ENCODE assay signal across 19 cellular contexts in the genomic region with DNA sequence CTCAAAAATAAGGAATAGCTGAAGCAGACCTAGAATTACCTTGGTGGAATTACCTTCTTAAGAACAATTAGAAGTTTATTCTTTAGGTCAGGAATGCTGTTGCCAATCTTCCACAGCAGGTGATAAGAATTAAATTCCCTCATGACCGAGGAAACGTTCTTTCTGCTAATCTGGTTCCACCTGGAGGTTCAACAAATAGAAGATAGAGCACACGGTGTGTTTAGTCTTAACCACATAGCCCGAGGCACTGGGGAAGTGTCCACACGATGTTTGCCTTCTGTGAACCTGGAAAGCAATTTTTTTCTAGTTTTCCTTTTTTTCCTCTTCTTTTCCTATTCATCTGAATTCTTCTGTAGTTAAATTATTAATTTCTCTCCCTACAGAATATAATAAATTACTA.
"Had no signal": no experiment of that assay in that cellular context is flagged by ENCODE, and none has a peak within 500 bp of the region (broad histone marks: within the 10 kb centered on the region; RNA-seq: fewer than 3 reads in every experiment).

No MANE protein-coding gene starts in this region.

- H3K36me3 ChIP-seq: heart right ventricle, transverse colon, uterus had no signal

- H3K4me1 ChIP-seq: heart right ventricle, transverse colon, uterus had no signal

- H3K4me3 ChIP-seq: coronary artery, heart right ventricle, transverse colon, uterus had no signal

- H3K9me3 ChIP-seq: heart right ventricle, transverse colon, uterus had no signal

- DNase-seq: activated B cell treated with CpG ODN at 0.5 μM for 24 hours; activated CD4-positive, alpha-beta T cell treated with anti-CD3 and anti-CD28 coated beads for 4 hours; activated CD4-positive, alpha-beta T cell treated with anti-CD3 and anti-CD28 coated beads, Interleukin-2, amount 50 U/mL, for 48 hours; activated naive CD4-positive, alpha-beta T cell treated with Interleukin-2 at 50 U/mL for 16 hours; activated naive CD8-positive, alpha-beta T cell treated with anti-CD3 and anti-CD28 coated beads for 36 hours; activated T-cell treated with anti-CD3 and anti-CD28 coated beads, Interleukin-2, amount 50 U/mL, for 48 hours; heart right ventricle; islet precursor cell; left colon; mesenchymal stem cell; nephron progenitor cell; small intestine; stimulated activated CD4-positive, alpha-beta T cell treated with anti-CD3 and anti-CD28 coated beads, Interleukin-15, amount 100 ng/mL, for 24 hours; stimulated activated naive B cell treated with anti-CD40 and anti-IgM and Interleukin-4, amounts not matched to agents 10 μg/mL and 1 μg/mL and 100 μg/mL, for 72 hours; T-helper 9 cell; transverse colon; uterus had no signal

- ATAC-seq: heart right ventricle; left colon; sciatic nerve; stimulated activated naive B cell treated with anti-CD40 and anti-IgM and Interleukin-4, amounts not matched to agents 10 μg/mL and 1 μg/mL and 100 μg/mL, for 72 hours had no signal
